17 cellular contexts compared by ENCODE assay signal in genomic region chr6:148932731-148933130, GRCh38.
A peak's percentile ranks its signal among the peaks of the same experiment; 100 is the strongest.
DNase-seq lines count a peak whose midpoint lies in the region; ATAC-seq and TF ChIP-seq lines count a peak whose summit lies in the region.
"Had no signal": no experiment of that assay in that cellular context is flagged by ENCODE, and none has a peak within 500 bp of the region (broad histone marks: within the 10 kb centered on the region; RNA-seq: fewer than 3 reads in every experiment).

No MANE protein-coding gene starts in this region.

- no peak for ATAC-seq in HG02571 (IDR thresholded peaks at IDR 0.05; ENCODE audit: unreplicated experiment)

- no peaks in the 10 kb centered on the region for H3K9me3 ChIP-seq in adipocyte (ENCODE audit: control insufficient read depth, low read length)
- no peaks in the 10 kb centered on the region for H3K9me3 ChIP-seq in OCI-LY7 (ENCODE audit: low read length)
- H3K9me3 ChIP-seq: Peyer's patch had no signal

- TF ChIP-seq CTCF in epithelial cell of esophagus (IDR thresholded peaks at IDR 0.05; ENCODE audit: insufficient read depth, low read depth, low read length, missing control alignments) (no peak), OCI-LY7 (conservative IDR thresholded peaks at IDR 0.05; ENCODE audit: low read length) (no peak)

- BruUV-seq in OCI-LY7 (replicated peaks; lab: Mats Ljungman, UMichigan): no TSS peak

- H3K4me3 ChIP-seq in adipocyte (ENCODE audit: low read length) (no peak overlapping the region), epithelial cell of esophagus (ENCODE audit: low read length) (no peak overlapping the region), OCI-LY7 (ENCODE audit: low read depth, low read length, poor library complexity, severe bottlenecking) (no peak overlapping the region)
- H3K4me3 ChIP-seq: Peyer's patch had no signal

- CTCF ChIA-PET in OCI-LY7 (lab: Charles Lee; ENCODE audit: unreplicated experiment): no interaction called here

- peak; percentile 25 for DNase-seq in HS-5 (ENCODE audit: low read depth)
- DNase-seq in adipocyte (ENCODE audit: low read depth): peak; percentile 6
- peak; percentile 18 for DNase-seq in epithelial cell of esophagus (ENCODE audit: low read depth)
- DNase-seq in myocyte (ENCODE audit: low read depth): peak; percentile 51
- no peak for DNase-seq in MV-4-11 (lab: John Stamatoyannopoulos, UW)
- no peak for DNase-seq in OCI-LY7 (ENCODE audit: low spot score)
- no peak for DNase-seq in activated CD4-positive, alpha-beta T cell treated with anti-CD3 and anti-CD28 coated beads for 4 hours
- DNase-seq: Karpas-422, MM.1S, NCI-H1105, NCI-H146, NCI-H2029, NCI-H345, NCI-H524, NCI-H774, Peyer's patch had no signal

- no peaks in the 10 kb centered on the region for H3K79me2 ChIP-seq in OCI-LY7 (ENCODE audit: insufficient read depth, low read depth, low read length)

- POLR2A ChIA-PET in OCI-LY7 (lab: Charles Lee): no interaction called here

- H3K4me1 ChIP-seq in adipocyte (ENCODE audit: control insufficient read depth, insufficient read depth, low read length) (peaks cover 26% of the 10 kb centered on the region), OCI-LY7 (ENCODE audit: insufficient read depth, low read length, poor library complexity, severe bottlenecking) (no peaks in the 10 kb centered on the region)
- H3K4me1 ChIP-seq: Peyer's patch had no signal

- H4K20me1 ChIP-seq in OCI-LY7 (ENCODE audit: insufficient read depth, low read length): no peaks in the 10 kb centered on the region

- no peaks in the 10 kb centered on the region for H3K27me3 ChIP-seq in adipocyte (replicated peaks; ENCODE audit: control insufficient read depth, insufficient read depth, low read length)
- H3K27me3 ChIP-seq: Peyer's patch had no signal

- H2AFZ ChIP-seq in OCI-LY7 (ENCODE audit: low read length): no peak overlapping the region

- no peak overlapping the region for H3K9ac ChIP-seq in adipocyte (ENCODE audit: low read length)

- H3K36me3 ChIP-seq in adipocyte (ENCODE audit: control insufficient read depth, insufficient read depth, low read length, severe bottlenecking): no peaks in the 10 kb centered on the region
- no peaks in the 10 kb centered on the region for H3K36me3 ChIP-seq in OCI-LY7 (ENCODE audit: insufficient read depth, low read length)
- H3K36me3 ChIP-seq: Peyer's patch had no signal

- H3K4me2 ChIP-seq in OCI-LY7 (ENCODE audit: low read length): no peak overlapping the region

- intact Hi-C loops in OCI-LY7 (cut with micrococcal nuclease; ENCODE audit: unreplicated experiment): no loop called here

- H3K9me2 ChIP-seq in OCI-LY7 (ENCODE audit: insufficient read depth, low read length): no peaks in the 10 kb centered on the region

- H3K27ac ChIP-seq in OCI-LY7 (ENCODE audit: low read depth, low read length, poor library complexity, severe bottlenecking): no peak overlapping the region
- H3K27ac ChIP-seq: Peyer's patch had no signal

Comparison
In these comparisons a context has a peak if more than half of its experiments do, and no peak if none do; other contexts are left out.
1. DNase-seq: peak in HS-5 (single experiment), adipocyte (single experiment), epithelial cell of esophagus (single experiment) and myocyte (single experiment); none in MV-4-11 (single experiment), OCI-LY7 (single experiment) and activated CD4-positive, alpha-beta T cell treated with anti-CD3 and anti-CD28 coated beads for 4 hours (0 of 2).